16 cellular contexts compared by ENCODE assay signal in genomic region chr6:107656381-107656780, GRCh38.
DNase-seq lines count a peak whose midpoint lies in the region; ATAC-seq and TF ChIP-seq lines count a peak whose summit lies in the region.
"Had no signal": no experiment of that assay in that cellular context is flagged by ENCODE, and none has a peak within 500 bp of the region (broad histone marks: within the 10 kb centered on the region; RNA-seq: fewer than 3 reads in every experiment).

No MANE protein-coding gene starts in this region.

- H3K27ac Mint-ChIP-seq in stimulated activated memory B cell treated with anti-CD40 and anti-IgM and Interleukin-4, amounts not matched to agents 10 μg/mL and 1 μg/mL and 100 μg/mL, for 72 hours = peak overlapping the region; percentile 96

- intact Hi-C loops in cardiac septum (cut with DNase I) = loop anchor here (5.0 kb wide), 1 partner anchor 164 kb away; the partner anchor contains the start of gene SOBP

- peak overlapping the region; percentile 14; the same call in 1 of the 2 replicates for H2AFZ ChIP-seq in OCI-LY3 (ENCODE audit: low read depth, low read length)

- peaks cover 9% of the 10 kb centered on the region for H3K36me3 ChIP-seq in cardiac muscle cell
- no peaks in the 10 kb centered on the region for H3K36me3 ChIP-seq in OCI-LY3 (replicated peaks; ENCODE audit: low read depth, low read length)
- H3K36me3 ChIP-seq: SJCRH30 had no signal

- peak overlapping the region; percentile 97 for H3K4me2 ChIP-seq in OCI-LY3 (ENCODE audit: low read length)

- no peak for ATAC-seq in stimulated activated memory B cell treated with anti-CD40 and anti-IgM and Interleukin-4, amounts not matched to agents 10 μg/mL and 1 μg/mL and 100 μg/mL, for 72 hours
- no peak for ATAC-seq in HG03460 (IDR thresholded peaks at IDR 0.05; ENCODE audit: unreplicated experiment)
- ATAC-seq: activated T-cell treated with anti-CD3 and anti-CD28 coated beads, Interleukin-2, amount 50 U/mL, for 4 hours had no signal

- H3K4me3 ChIP-seq in cardiac muscle cell = no peak overlapping the region
- no peak overlapping the region for H3K4me3 ChIP-seq in OCI-LY3 (ENCODE audit: low read length)
- H3K4me3 ChIP-seq: SJCRH30 had no signal

- H3K27me3 Mint-ChIP-seq in stimulated activated memory B cell treated with anti-CD40 and anti-IgM and Interleukin-4, amounts not matched to agents 10 μg/mL and 1 μg/mL and 100 μg/mL, for 72 hours = no peaks in the 10 kb centered on the region

- peaks cover 3% of the 10 kb centered on the region for H3K9me3 Mint-ChIP-seq in stimulated activated memory B cell treated with anti-CD40 and anti-IgM and Interleukin-4, amounts not matched to agents 10 μg/mL and 1 μg/mL and 100 μg/mL, for 72 hours
- H3K9me3 Mint-ChIP-seq: activated T-cell treated with anti-CD3 and anti-CD28 coated beads, Interleukin-2, amount 50 U/mL, for 4 hours had no signal

- no peak overlapping the region; the same call in 1 of the 2 replicates for H3K9ac ChIP-seq in OCI-LY3 (ENCODE audit: low read length)

- H4K20me1 ChIP-seq in OCI-LY3 (ENCODE audit: insufficient read depth, low read length) = no peaks in the 10 kb centered on the region

- H3K36me3 Mint-ChIP-seq in stimulated activated memory B cell treated with anti-CD40 and anti-IgM and Interleukin-4, amounts not matched to agents 10 μg/mL and 1 μg/mL and 100 μg/mL, for 72 hours = peaks cover 6% of the 10 kb centered on the region

- H3K27me3 ChIP-seq in cardiac muscle cell (no peaks in the 10 kb centered on the region), OCI-LY3 (ENCODE audit: low read depth, low read length) (no peaks in the 10 kb centered on the region)
- H3K27me3 ChIP-seq: SJCRH30 had no signal

- H3K4me1 Mint-ChIP-seq in stimulated activated memory B cell treated with anti-CD40 and anti-IgM and Interleukin-4, amounts not matched to agents 10 μg/mL and 1 μg/mL and 100 μg/mL, for 72 hours = peaks cover 61% of the 10 kb centered on the region

- peaks cover 36% of the 10 kb centered on the region for H3K4me1 ChIP-seq in cardiac muscle cell (ENCODE audit: low read depth)
- H3K4me1 ChIP-seq in OCI-LY3 (ENCODE audit: low read length) = peaks cover 46% of the 10 kb centered on the region

- no peak for DNase-seq in cardiac muscle cell (ENCODE audit: low read depth in 1 of 2, low spot score in 1 of 2)
- no peak for DNase-seq in cardiac septum (ENCODE audit: low spot score)
- DNase-seq in fibroblast of gingiva (ENCODE audit: low read depth) = peak; percentile 12
- no peak for DNase-seq in NCI-H1694 treated with DMSO at 0.1 percent for 48 hours (lab: John Stamatoyannopoulos, UW)
- no peak for DNase-seq in NCI-H1436 treated with DMSO at 0.1 percent for 48 hours (lab: John Stamatoyannopoulos, UW)
- DNase-seq: activated CD4-positive, alpha-beta T cell treated with anti-CD3 and anti-CD28 coated beads for 4 hours; activated T-cell treated with anti-CD3 and anti-CD28 coated beads, Interleukin-2, amount 50 U/mL, for 4 hours; Kasumi-1; mammary epithelial cell; NCI-H187; NCI-H446; SJCRH30; T1000 had no signal

- H3K4me3 Mint-ChIP-seq in stimulated activated memory B cell treated with anti-CD40 and anti-IgM and Interleukin-4, amounts not matched to agents 10 μg/mL and 1 μg/mL and 100 μg/mL, for 72 hours = no peak overlapping the region
- H3K4me3 Mint-ChIP-seq: activated T-cell treated with anti-CD3 and anti-CD28 coated beads, Interleukin-2, amount 50 U/mL, for 4 hours had no signal

- H3K79me2 ChIP-seq in OCI-LY3 (ENCODE audit: low read length) = no peaks in the 10 kb centered on the region

- H3K9me3 ChIP-seq in cardiac muscle cell (ENCODE audit: low read depth) = no peaks in the 10 kb centered on the region
- no peaks in the 10 kb centered on the region for H3K9me3 ChIP-seq in OCI-LY3 (ENCODE audit: insufficient read depth, low read length)
- H3K9me3 ChIP-seq: SJCRH30 had no signal

- TF ChIP-seq CTCF in cardiac muscle cell (IDR thresholded peaks at IDR 0.05; ENCODE audit: low read depth, low read length) (no peak), OCI-LY3 (IDR thresholded peaks at IDR 0.05; ENCODE audit: low read depth, low read length) (no peak)

- peak overlapping the region; percentile 39 for H3K27ac ChIP-seq in cardiac muscle cell
- H3K27ac ChIP-seq in OCI-LY3 (ENCODE audit: low read length) = peak overlapping the region; percentile 51; the same call in 1 of the 2 replicates
- H3K27ac ChIP-seq: SJCRH30 had no signal
